In genomic region chr10:77927343-77928256, GRCh38 we compare ENCODE assay signal across 1 cellular context.
TF ChIP-seq lines count a peak whose summit lies in the region.

No MANE protein-coding gene starts in this region.

TF ChIP-seq in GM12878, 131 proteins besides CTCF, POLR2A, EP300 and RAD21:
- no peak for TF ChIP-seq SP1 (IDR thresholded peaks at IDR 0.05; ENCODE audit: low read depth, low read length)
- no peak for TF ChIP-seq WRNIP1 (IDR thresholded peaks at IDR 0.05; ENCODE audit: borderline replicate concordance, low read depth, low read length)
- TF ChIP-seq CEBPZ (IDR thresholded peaks at IDR 0.05; ENCODE audit: low read depth, low read length): no peak
- TF ChIP-seq FOS (IDR thresholded peaks at IDR 0.05; ENCODE audit: borderline replicate concordance, extremely low read depth, insufficient read length): no peak
- TF ChIP-seq CHD1 (IDR thresholded peaks at IDR 0.05; ENCODE audit: low read depth, low read length): no peak
- no peak for TF ChIP-seq PAX8 (IDR thresholded peaks at IDR 0.05)
- no peak for TF ChIP-seq KLF5 (IDR thresholded peaks at IDR 0.05; ENCODE audit: partially characterized antibody)
- no peak for TF ChIP-seq HCFC1 (IDR thresholded peaks at IDR 0.05; ENCODE audit: low read length)
- no peak for TF ChIP-seq BCL3 (IDR thresholded peaks at IDR 0.05; ENCODE audit: borderline replicate concordance, insufficient read depth, low read depth, low read length, poor library complexity, severe bottlenecking)
- TF ChIP-seq SUZ12 (IDR thresholded peaks at IDR 0.05; ENCODE audit: unreplicated experiment): no peak
- TF ChIP-seq, protein P1, sequence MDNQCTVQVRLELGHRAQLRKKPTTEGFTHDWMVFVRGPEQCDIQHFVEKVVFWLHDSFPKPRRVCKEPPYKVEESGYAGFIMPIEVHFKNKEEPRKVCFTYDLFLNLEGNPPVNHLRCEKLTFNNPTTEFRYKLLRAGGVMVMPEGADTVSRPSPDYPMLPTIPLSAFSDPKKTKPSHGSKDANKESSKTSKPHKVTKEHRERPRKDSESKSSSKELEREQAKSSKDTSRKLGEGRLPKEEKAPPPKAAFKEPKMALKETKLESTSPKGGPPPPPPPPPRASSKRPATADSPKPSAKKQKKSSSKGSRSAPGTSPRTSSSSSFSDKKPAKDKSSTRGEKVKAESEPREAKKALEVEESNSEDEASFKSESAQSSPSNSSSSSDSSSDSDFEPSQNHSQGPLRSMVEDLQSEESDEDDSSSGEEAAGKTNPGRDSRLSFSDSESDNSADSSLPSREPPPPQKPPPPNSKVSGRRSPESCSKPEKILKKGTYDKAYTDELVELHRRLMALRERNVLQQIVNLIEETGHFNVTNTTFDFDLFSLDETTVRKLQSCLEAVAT (IDR thresholded peaks at IDR 0.05): no peak
